1 cellular context compared by ENCODE assay signal in the genomic region with DNA sequence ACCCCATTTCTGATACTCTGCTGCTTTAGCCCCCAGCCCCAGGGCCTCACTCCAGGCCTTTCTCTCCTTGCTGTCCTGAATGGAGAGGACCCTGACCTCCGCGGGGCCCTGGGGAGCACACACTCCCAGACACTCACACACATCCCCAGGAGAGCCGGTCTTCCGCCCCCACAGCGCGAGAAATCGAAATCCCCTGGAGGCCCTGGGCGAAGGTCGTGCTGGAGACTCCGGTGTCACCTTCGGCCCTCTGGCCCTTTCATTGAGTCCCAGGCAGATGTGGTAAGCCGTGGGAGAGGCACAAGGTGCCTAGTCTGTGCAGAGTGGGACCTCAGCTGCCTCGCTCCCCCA.
TF ChIP-seq lines count a peak whose summit lies in the region.

No MANE protein-coding gene starts in this region.

TF ChIP-seq in H1, 55 proteins besides CTCF, POLR2A, EP300 and RAD21:
- TF ChIP-seq, protein P1, sequence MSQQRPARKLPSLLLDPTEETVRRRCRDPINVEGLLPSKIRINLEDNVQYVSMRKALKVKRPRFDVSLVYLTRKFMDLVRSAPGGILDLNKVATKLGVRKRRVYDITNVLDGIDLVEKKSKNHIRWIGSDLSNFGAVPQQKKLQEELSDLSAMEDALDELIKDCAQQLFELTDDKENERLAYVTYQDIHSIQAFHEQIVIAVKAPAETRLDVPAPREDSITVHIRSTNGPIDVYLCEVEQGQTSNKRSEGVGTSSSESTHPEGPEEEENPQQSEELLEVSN (IDR thresholded peaks at IDR 0.05) = peak; percentile 25; the same call in 1 of the 2 replicates
- no peak for TF ChIP-seq SP1 (IDR thresholded peaks at IDR 0.05; ENCODE audit: low read depth, low read length)
